Comparison of ENCODE assay signal across 1 cellular context in the genomic region with DNA sequence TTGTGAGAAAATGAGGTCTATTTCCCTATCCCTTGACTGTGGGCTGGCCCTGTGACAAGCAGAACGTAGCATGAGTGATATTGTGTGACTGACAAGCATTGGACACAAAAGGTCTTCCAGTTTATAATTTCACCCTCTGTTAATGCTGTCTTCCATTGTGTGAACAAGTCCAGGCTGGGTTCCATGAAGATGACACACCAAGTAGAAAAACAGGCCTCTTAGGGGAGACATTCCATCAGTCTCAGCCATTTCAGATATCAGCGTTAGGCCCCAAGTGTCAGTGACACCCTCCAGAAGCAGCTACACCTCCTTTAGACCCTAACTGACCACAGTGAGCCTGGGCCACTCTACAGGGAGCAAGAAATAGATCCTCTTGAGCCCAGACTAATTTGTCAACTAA.
TF ChIP-seq lines count a peak whose summit lies in the region.

No MANE protein-coding gene starts in this region.

TF ChIP-seq in IMR-90, 13 proteins besides CTCF, POLR2A, EP300 and RAD21 (continued from another document):
- TF ChIP-seq, protein P1, sequence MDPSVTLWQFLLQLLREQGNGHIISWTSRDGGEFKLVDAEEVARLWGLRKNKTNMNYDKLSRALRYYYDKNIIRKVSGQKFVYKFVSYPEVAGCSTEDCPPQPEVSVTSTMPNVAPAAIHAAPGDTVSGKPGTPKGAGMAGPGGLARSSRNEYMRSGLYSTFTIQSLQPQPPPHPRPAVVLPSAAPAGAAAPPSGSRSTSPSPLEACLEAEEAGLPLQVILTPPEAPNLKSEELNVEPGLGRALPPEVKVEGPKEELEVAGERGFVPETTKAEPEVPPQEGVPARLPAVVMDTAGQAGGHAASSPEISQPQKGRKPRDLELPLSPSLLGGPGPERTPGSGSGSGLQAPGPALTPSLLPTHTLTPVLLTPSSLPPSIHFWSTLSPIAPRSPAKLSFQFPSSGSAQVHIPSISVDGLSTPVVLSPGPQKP (IDR thresholded peaks at IDR 0.05; ENCODE audit: borderline replicate concordance, low read depth, low read length) = no peak
- TF ChIP-seq SMC3 (IDR thresholded peaks at IDR 0.05; ENCODE audit: low read depth, low read length) (no peak), MAZ (IDR thresholded peaks at IDR 0.05; ENCODE audit: borderline replicate concordance, low read depth, low read length) (no peak), RCOR1 (IDR thresholded peaks at IDR 0.05; ENCODE audit: insufficient replicate concordance, low read length) (no peak), CEBPB (IDR thresholded peaks at IDR 0.05; ENCODE audit: low read depth, low read length) (no peak), MXI1 (IDR thresholded peaks at IDR 0.05; ENCODE audit: borderline replicate concordance, low read depth, low read length) (no peak), MAFK (IDR thresholded peaks at IDR 0.05; ENCODE audit: low read depth, low read length) (no peak), RFX5 (IDR thresholded peaks at IDR 0.05; ENCODE audit: low read depth, low read length) (no peak), CHD1 (IDR thresholded peaks at IDR 0.05; ENCODE audit: low read depth, low read length) (no peak)
